15 cellular contexts compared by ENCODE assay signal in the genomic region with DNA sequence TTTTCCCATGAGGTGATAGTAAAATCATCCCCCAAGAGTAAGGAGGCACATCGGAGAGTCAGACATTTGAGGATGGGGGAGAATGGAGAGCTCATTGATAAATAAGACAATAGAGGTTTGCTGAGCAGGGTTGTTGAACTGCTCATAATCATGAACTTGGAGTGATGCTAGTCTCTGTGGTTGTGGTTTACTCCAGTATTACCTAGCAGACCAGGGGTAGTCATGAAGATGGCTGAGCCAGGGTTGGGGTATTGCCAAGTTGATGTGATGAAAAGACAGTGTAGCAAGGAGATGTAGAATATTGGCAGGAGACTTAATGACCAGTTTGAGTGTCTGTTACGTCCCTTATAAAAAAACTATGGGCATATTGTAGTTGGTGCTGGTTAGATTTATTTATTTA.
DNase-seq lines count a peak whose midpoint lies in the region; ATAC-seq, FAIRE-seq and TF ChIP-seq lines count a peak whose summit lies in the region.
"Had no signal": no experiment of that assay in that cellular context is flagged by ENCODE, and none has a peak within 500 bp of the region (broad histone marks: within the 10 kb centered on the region; RNA-seq: fewer than 3 reads in every experiment).

No MANE protein-coding gene starts in this region.

- no peaks in the 10 kb centered on the region for H3K4me1 ChIP-seq in neutrophil (ENCODE audit: control insufficient read depth in 1 of 2, insufficient read depth in 1 of 2, low read depth in 1 of 2, low read length in 1 of 2)
- H3K4me1 ChIP-seq: HAP-1 had no signal

- peak; percentile 33 for DNase-seq in GM12865 (ENCODE audit: low read depth)
- DNase-seq in H54 (ENCODE audit: insufficient read length, low spot score) = no peak
- peak; percentile 48 for DNase-seq in amniotic epithelial cell (ENCODE audit: low read depth)
- DNase-seq in activated CD8-positive, alpha-beta memory T cell treated with anti-CD3 and anti-CD28 coated beads for 24 hours = no peak
- DNase-seq in NCI-H526 (lab: John Stamatoyannopoulos, UW) = no peak
- DNase-seq: ACHN; CD4-positive, alpha-beta T cell; DMS79; GDM1; NCI-H1417 treated with DMSO at 0.1 percent for 48 hours; NCI-H2029; NCI-H510A treated with DMSO at 0.1 percent for 48 hours had no signal

- no peak for ATAC-seq in HG03457 (IDR thresholded peaks at IDR 0.05; ENCODE audit: unreplicated experiment)

- peak; percentile 62 for FAIRE-seq in H54 (lab: Jason Lieb, UNC)

- peaks cover 26% of the 10 kb centered on the region for H3K36me3 ChIP-seq in neutrophil
- H3K36me3 ChIP-seq: HAP-1 had no signal

- no peak for TF ChIP-seq CTCF in GM12865 (IDR thresholded peaks at IDR 0.05; ENCODE audit: insufficient read depth, low read depth, low read length, missing control alignments)
- TF ChIP-seq CTCF in neutrophil (IDR thresholded peaks at IDR 0.05) = no peak

- no peak for TF ChIP-seq POLR2A in H54 (IDR thresholded peaks at IDR 0.05; ENCODE audit: low read depth, low read length)

- H3K27ac ChIP-seq in neutrophil = peak overlapping the region; percentile 56

- no peaks in the 10 kb centered on the region for H3K9me3 ChIP-seq in neutrophil
- H3K9me3 ChIP-seq: HAP-1 had no signal

- H3K4me3 ChIP-seq in GM12865 (ENCODE audit: low read depth, low read length) = no peak overlapping the region
- H3K4me3 ChIP-seq in neutrophil (ENCODE audit: low read depth in 1 of 2, low read length in 1 of 2) = no peak overlapping the region
- H3K4me3 ChIP-seq: HAP-1 had no signal

- no peaks in the 10 kb centered on the region for H3K27me3 ChIP-seq in neutrophil

Comparison
In these comparisons a context has a peak if more than half of its experiments do, and no peak if none do; other contexts are left out.
1. DNase-seq: peak in GM12865 (single experiment) and amniotic epithelial cell (single experiment); none in H54 (single experiment), activated CD8-positive, alpha-beta memory T cell treated with anti-CD3 and anti-CD28 coated beads for 24 hours (single experiment) and NCI-H526 (0 of 2).